Comparison of ENCODE assay signal across 11 cellular contexts in the genomic region with DNA sequence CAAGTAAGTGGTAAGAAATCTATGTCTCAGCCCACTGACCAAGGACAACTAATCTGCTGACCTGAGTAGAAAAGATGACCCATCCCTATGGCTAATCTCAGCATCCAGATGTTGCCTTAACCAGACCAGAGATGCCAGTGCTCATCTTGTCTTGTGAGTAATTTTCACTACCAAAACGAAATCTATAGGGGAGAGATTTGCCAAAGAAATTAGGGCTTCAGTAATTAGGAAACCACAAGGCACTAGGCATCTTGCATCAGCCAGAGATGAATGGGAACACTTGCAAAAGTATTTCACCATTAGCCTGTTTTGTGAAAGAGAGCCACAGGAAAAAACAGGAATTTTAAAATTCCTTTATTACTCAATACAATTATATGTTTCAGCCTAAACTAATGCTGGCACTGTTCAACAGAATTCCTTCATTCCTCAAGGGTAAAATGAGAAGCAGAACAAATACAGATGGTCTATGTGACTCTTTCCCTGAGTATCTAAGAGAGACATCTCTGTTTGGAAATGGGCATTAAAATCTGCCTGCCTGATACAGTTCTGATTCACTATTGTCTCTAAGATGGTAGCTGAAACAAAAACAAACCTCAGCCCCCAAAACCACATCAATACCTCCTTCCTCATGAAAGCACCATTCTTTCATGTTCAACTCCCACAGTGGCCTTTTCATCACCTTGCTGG.
A peak's percentile ranks its signal among the peaks of the same experiment; 100 is the strongest.
DNase-seq lines count a peak whose midpoint lies in the region; TF ChIP-seq lines count a peak whose summit lies in the region.
"Had no signal": no experiment of that assay in that cellular context is flagged by ENCODE, and none has a peak within 500 bp of the region (broad histone marks: within the 10 kb centered on the region; RNA-seq: fewer than 3 reads in every experiment).

No MANE protein-coding gene starts in this region.

- no peaks in the 10 kb centered on the region for H3K27me3 ChIP-seq in BJ (ENCODE audit: control insufficient read depth, insufficient read depth, low read length)
- no peaks in the 10 kb centered on the region for H3K27me3 ChIP-seq in SJCRH30
- no peaks in the 10 kb centered on the region for H3K27me3 ChIP-seq in sigmoid colon
- H3K27me3 ChIP-seq in left ventricle myocardium inferior (ENCODE audit: low read depth), result no peaks in the 10 kb centered on the region
- H3K27me3 ChIP-seq: neutrophil, upper lobe of left lung had no signal

- TF ChIP-seq EP300 in sigmoid colon (IDR thresholded peaks at IDR 0.05), result no peak

- H3K27ac ChIP-seq in SJCRH30, result peak overlapping the region; percentile 10
- peak overlapping the region in 1 of 4 donors; percentile 19 for H3K27ac ChIP-seq in sigmoid colon
- H3K27ac ChIP-seq in left ventricle myocardium inferior (replicated peaks), result no peak overlapping the region
- H3K27ac ChIP-seq: neutrophil, upper lobe of left lung had no signal

- H3K4me3 ChIP-seq in BJ (ENCODE audit: low read depth, low read length) (no peak overlapping the region), SJCRH30 (no peak overlapping the region), fibroblast of the aortic adventitia (ENCODE audit: low read depth, low read length) (no peak overlapping the region), sigmoid colon (no peak overlapping the region), left ventricle myocardium inferior (no peak overlapping the region)
- H3K4me3 ChIP-seq: upper lobe of left lung had no signal

- 60 to 77% methylated on average over 1 of the region's 1 CpG for WGBS in sigmoid colon, 2 donors

- peak; percentile 87 for DNase-seq in BJ (ENCODE audit: low read depth)
- peak; percentile 34 for DNase-seq in GM20000 (ENCODE audit: low spot score)
- peak in 1 of 2 experiments; percentile 36 for DNase-seq in SJCRH30
- peak; percentile 92 for DNase-seq in fibroblast of the aortic adventitia (ENCODE audit: low read depth)
- DNase-seq in sigmoid colon, result no peak
- no peak for DNase-seq in ureter (ENCODE audit: low spot score)
- DNase-seq in left ventricle myocardium inferior, result no peak
- DNase-seq in NCI-H2196 (lab: John Stamatoyannopoulos, UW; ENCODE audit: unreplicated experiment), result no peak
- DNase-seq: Kasumi-1, upper lobe of left lung had no signal

- H3K9me3 ChIP-seq in SJCRH30 (replicated peaks) (no peaks in the 10 kb centered on the region), sigmoid colon (no peaks in the 10 kb centered on the region), left ventricle myocardium inferior (replicated peaks) (no peaks in the 10 kb centered on the region)
- H3K9me3 ChIP-seq: neutrophil, upper lobe of left lung had no signal

- no peak for TF ChIP-seq POLR2A in sigmoid colon (IDR thresholded peaks at IDR 0.05)

- CTCF ChIA-PET in BJ (lab: Yijun Ruan, JAX), result interaction anchor here (0.9 to 1.2 kb wide), 2 partner anchors 196 to 477 kb away, joined by 3 to 4 read pairs; no protein-coding TSS in a partner anchor

- POLR2A ChIA-PET in BJ (lab: Charles Lee), result no interaction called here

- H3K36me3 ChIP-seq in BJ (ENCODE audit: control insufficient read depth, insufficient read depth, low read length), result no peaks in the 10 kb centered on the region
- H3K36me3 ChIP-seq in SJCRH30, result no peaks in the 10 kb centered on the region
- H3K36me3 ChIP-seq in sigmoid colon, result no peaks in the 10 kb centered on the region
- H3K36me3 ChIP-seq in left ventricle myocardium inferior, result no peaks in the 10 kb centered on the region
- H3K36me3 ChIP-seq: neutrophil, upper lobe of left lung had no signal

- peaks cover 20% of the 10 kb centered on the region for H3K4me1 ChIP-seq in SJCRH30
- H3K4me1 ChIP-seq in sigmoid colon, result no peaks in the 10 kb centered on the region
- H3K4me1 ChIP-seq in left ventricle myocardium inferior, result peaks cover 23% of the 10 kb centered on the region

- no peak for TF ChIP-seq CTCF in BJ (IDR thresholded peaks at IDR 0.05; ENCODE audit: insufficient read depth, low read depth, low read length)
- TF ChIP-seq CTCF in GM20000 (IDR thresholded peaks at IDR 0.05; ENCODE audit: extremely low read depth, missing control alignments), result no peak
- no peak for TF ChIP-seq CTCF in fibroblast of the aortic adventitia (IDR thresholded peaks at IDR 0.05; ENCODE audit: insufficient read depth, low read length)
- TF ChIP-seq CTCF in sigmoid colon (IDR thresholded peaks at IDR 0.05), result no peak
- no peak for TF ChIP-seq CTCF in left ventricle myocardium inferior (IDR thresholded peaks at IDR 0.05; ENCODE audit: borderline replicate concordance)

- intact Hi-C loops in sigmoid colon (cut with DNase I), result no loop called here
- intact Hi-C loops in left ventricle myocardium inferior (cut with micrococcal nuclease), result no loop called here

Comparison
In these comparisons a context has a peak if more than half of its experiments do, and no peak if none do; other contexts are left out.
1. DNase-seq: peak in BJ (single experiment), GM20000 (single experiment) and fibroblast of the aortic adventitia (single experiment); none in sigmoid colon (single experiment), ureter (single experiment), left ventricle myocardium inferior (single experiment) and NCI-H2196 (single experiment).